Comparison of ENCODE assay signal across 27 cellular contexts in genomic region chr2:3388412-3388738, GRCh38.
"Had no signal": no experiment of that assay in that cellular context is flagged by ENCODE, and none has a peak within 500 bp of the region (broad histone marks: within the 10 kb centered on the region; RNA-seq: fewer than 3 reads in every experiment).

No MANE protein-coding gene starts in this region.

- H3K4me2 ChIP-seq: neural progenitor cell, smooth muscle cell had no signal

- H3K4me1 ChIP-seq: neural progenitor cell, pancreas, psoas muscle, suprapubic skin, thyroid gland, tibial nerve, vagina had no signal

- H2AFZ ChIP-seq: neural progenitor cell had no signal

- H3K4me3 ChIP-seq: neural progenitor cell, pancreas, psoas muscle, skin epidermis, smooth muscle cell, spleen, suprapubic skin, thoracic aorta, thyroid gland, tibial nerve, vagina had no signal

- DNase-seq: naive thymus-derived CD4-positive, alpha-beta T cell; natural killer cell; nucleus accumbens; psoas muscle; right cardiac atrium; spleen; stimulated activated CD4-positive, alpha-beta T cell treated with anti-CD3 and anti-CD28 coated beads, Interleukin-12 subunit alpha, Interleukin-12 subunit beta, amount 100 ng/mL, for 4 hours; stimulated activated CD4-positive, alpha-beta T cell treated with anti-CD3 and anti-CD28 coated beads, Interleukin-1b, Interleukin-23, amount 100 ng/mL, for 48 hours; stimulated activated CD4-positive, alpha-beta T cell treated with anti-CD3 and anti-CD28 coated beads, Interleukin-4, amount 100 ng/mL, for 1 hour; stimulated activated CD4-positive, alpha-beta T cell treated with anti-CD3 and anti-CD28 coated beads, Interleukin-4, amount 100 ng/mL, for 4 hours; stimulated activated CD8-positive, alpha-beta memory T cell treated with anti-CD3 and anti-CD28 coated beads, Interleukin-4, amount 100 ng/mL, for 48 hours; stimulated activated naive CD4-positive, alpha-beta T cell; stimulated activated naive CD8-positive, alpha-beta T cell treated with anti-CD3 and anti-CD28 coated beads, Interleukin-15, amount 100 ng/mL, for 72 hours; stimulated activated naive CD8-positive, alpha-beta T cell treated with anti-CD3 and anti-CD28 coated beads, Interleukin-15, Interleukin-2, amounts not matched to agents 100 U/mL and 50 U/mL, for 24 hours; substantia nigra; thyroid gland had no signal

- H3K9ac ChIP-seq: neural progenitor cell had no signal

- H3K36me3 ChIP-seq: neural progenitor cell had no signal

- H3K27me3 ChIP-seq: neural progenitor cell, neutrophil, pancreas, spleen, suprapubic skin, thyroid gland, tibial nerve, vagina had no signal

- H3K27ac ChIP-seq: neural progenitor cell, neutrophil, pancreas, psoas muscle, skin epidermis, spleen, suprapubic skin, thoracic aorta, thyroid gland, tibial nerve, vagina had no signal

- FAIRE-seq: pancreas, urothelium cell line had no signal

- H3K9me3 ChIP-seq: neutrophil, pancreas, psoas muscle, spleen, suprapubic skin, thoracic aorta, thyroid gland, tibial nerve, vagina had no signal

- ATAC-seq: naive thymus-derived CD4-positive, alpha-beta T cell; natural killer cell; pancreas; psoas muscle; sciatic nerve; stimulated activated naive CD8-positive, alpha-beta T cell treated with anti-CD3 and anti-CD28 coated beads, Interleukin-15, Interleukin-2, amounts not matched to agents 100 U/mL and 50 U/mL, for 24 hours had no signal
